ENCODE assay signal across 20 cellular contexts in genomic region chr6:51260003-51260402, GRCh38.
"Had no signal": no experiment of that assay in that cellular context is flagged by ENCODE, and none has a peak within 500 bp of the region (broad histone marks: within the 10 kb centered on the region; RNA-seq: fewer than 3 reads in every experiment).

No MANE protein-coding gene starts in this region.

- ATAC-seq: effector memory CD8-positive, alpha-beta T cell; gastrocnemius medialis; left lobe of liver; lower lobe of right lung; naive thymus-derived CD8-positive, alpha-beta T cell; stimulated activated naive CD8-positive, alpha-beta T cell treated with anti-CD3 and anti-CD28 coated beads, Interleukin-15, Interleukin-2, amounts not matched to agents 100 U/mL and 50 U/mL, for 24 hours had no signal

- H3K4me3 ChIP-seq: esophagus muscularis mucosa, gastrocnemius medialis, lower lobe of right lung, spleen, upper lobe of left lung had no signal

- H3K27ac ChIP-seq: dorsolateral prefrontal cortex, esophagus muscularis mucosa, gastrocnemius medialis, lower lobe of right lung, spleen, upper lobe of left lung had no signal

- DNase-seq: activated B cell treated with CpG ODN at 0.5 μM for 24 hours; activated CD4-positive, alpha-beta memory T cell treated with anti-CD3 and anti-CD28 coated beads for 36 hours; activated CD4-positive, alpha-beta T cell treated with anti-CD3 and anti-CD28 coated beads for 4 hours; activated naive CD4-positive, alpha-beta T cell treated with Interleukin-2 at 50 U/mL for 16 hours; activated naive CD8-positive, alpha-beta T cell treated with anti-CD3 and anti-CD28 coated beads for 36 hours; activated T-cell treated with anti-CD3 and anti-CD28 coated beads, Interleukin-2, amount 50 U/mL, for 48 hours; dorsolateral prefrontal cortex; effector memory CD8-positive, alpha-beta T cell; gastrocnemius medialis; hypothalamus; kidney; lower lobe of right lung; naive thymus-derived CD8-positive, alpha-beta T cell; spleen; stimulated activated CD4-positive, alpha-beta T cell treated with anti-CD3 and anti-CD28 coated beads, Interleukin-4, amount 100 ng/mL, for 24 hours; stimulated activated naive CD8-positive, alpha-beta T cell treated with anti-CD3 and anti-CD28 coated beads, Interleukin-15, Interleukin-2, amounts not matched to agents 100 U/mL and 50 U/mL, for 24 hours; T-helper 1 cell; upper lobe of left lung had no signal
